In genomic region chr13:111395511-111396393, GRCh38 we compare ENCODE assay signal across 18 cellular contexts.
DNase-seq lines count a peak whose midpoint lies in the region; ATAC-seq and TF ChIP-seq lines count a peak whose summit lies in the region.
"Had no signal": no experiment of that assay in that cellular context is flagged by ENCODE, and none has a peak within 500 bp of the region (broad histone marks: within the 10 kb centered on the region; RNA-seq: fewer than 3 reads in every experiment).

No MANE protein-coding gene starts in this region.

- TF ChIP-seq POLR2A in spleen (IDR thresholded peaks at IDR 0.05), result no peak

- H3K27me3 ChIP-seq in spleen (replicated peaks in 1 of 7), result no peaks in the 10 kb centered on the region

- no peaks in the 10 kb centered on the region for H3K36me3 ChIP-seq in spleen

- H3K4me1 ChIP-seq in spleen, result no peaks in the 10 kb centered on the region

- TF ChIP-seq CTCF in natural killer cell (IDR thresholded peaks at IDR 0.05) (no peak), endothelial cell (IDR thresholded peaks at IDR 0.05; ENCODE audit: unreplicated experiment) (no peak), spleen (IDR thresholded peaks at IDR 0.05 in 8 of 11, conservative IDR thresholded peaks at IDR 0.05 in 3 of 11) (no peak)

- H3K36me3 Mint-ChIP-seq in natural killer cell, result no peaks in the 10 kb centered on the region
- H3K36me3 Mint-ChIP-seq in natural killer cell treated with Interleukin-12 subunit alpha and Interleukin-12 subunit beta and Interleukin-15 and Interleukin-18, amount 100 ng/mL, for 72 hours, result no peaks in the 10 kb centered on the region
- H3K36me3 Mint-ChIP-seq in endothelial cell (ENCODE audit: low read depth, unreplicated experiment), result peaks cover 9% of the 10 kb centered on the region

- H3K4me3 Mint-ChIP-seq in natural killer cell (no peak overlapping the region), endothelial cell (ENCODE audit: unreplicated experiment) (peak overlapping the region; percentile 2)
- no peak overlapping the region for H3K4me3 Mint-ChIP-seq in natural killer cell treated with Interleukin-12 subunit alpha and Interleukin-12 subunit beta and Interleukin-15 and Interleukin-18, amount 100 ng/mL, for 72 hours
- H3K4me3 Mint-ChIP-seq: HFFc6 had no signal

- intact Hi-C loops in natural killer cell (cut with micrococcal nuclease) (no loop called here), spleen (cut with DNase I; ENCODE audit: low total_unique reads) (no loop called here)

- H3K4me1 Mint-ChIP-seq in natural killer cell (no peaks in the 10 kb centered on the region), endothelial cell (ENCODE audit: unreplicated experiment) (no peaks in the 10 kb centered on the region)
- no peaks in the 10 kb centered on the region for H3K4me1 Mint-ChIP-seq in natural killer cell treated with Interleukin-12 subunit alpha and Interleukin-12 subunit beta and Interleukin-15 and Interleukin-18, amount 100 ng/mL, for 72 hours (ENCODE audit: low read depth in 2 of 2)

- H3K4me3 ChIP-seq in spleen, result no peak overlapping the region
- H3K4me3 ChIP-seq: K562 had no signal

- no peaks in the 10 kb centered on the region for H3K9me3 ChIP-seq in spleen

- H3K27me3 Mint-ChIP-seq in natural killer cell (ENCODE audit: low read depth in 2 of 2) (no peaks in the 10 kb centered on the region), endothelial cell (ENCODE audit: unreplicated experiment) (peaks cover 4% of the 10 kb centered on the region)
- H3K27me3 Mint-ChIP-seq in natural killer cell treated with Interleukin-12 subunit alpha and Interleukin-12 subunit beta and Interleukin-15 and Interleukin-18, amount 100 ng/mL, for 72 hours, result peaks cover 0 to 5% of the 10 kb centered on the region in 2 donors

- DNase-seq in natural killer cell, result peak; percentile 7
- DNase-seq in natural killer cell treated with Interleukin-12 subunit alpha and Interleukin-12 subunit beta and Interleukin-15 and Interleukin-18, amount 100 ng/mL, for 72 hours (ENCODE audit: low spot score), result no peak
- DNase-seq in endothelial cell (ENCODE audit: low spot score), result no peak
- peak; percentile 43 for DNase-seq in spleen
- DNase-seq in globus pallidus (ENCODE audit: low spot score), result no peak
- DNase-seq: ACHN; HFFc6; NCI-H1105; NCI-H1694; NCI-H2107; NCI-H510A; NCI-H748 treated with DMSO at 0.1 percent for 48 hours; NK-92 treated with Interleukin-12 subunit alpha and Interleukin-12 subunit beta, amount 100 ng/mL, for 24 hours; SHP77 had no signal

- H3K9me3 Mint-ChIP-seq in natural killer cell, result no peaks in the 10 kb centered on the region
- H3K9me3 Mint-ChIP-seq in natural killer cell treated with Interleukin-12 subunit alpha and Interleukin-12 subunit beta and Interleukin-15 and Interleukin-18, amount 100 ng/mL, for 72 hours, result no peaks in the 10 kb centered on the region
- H3K9me3 Mint-ChIP-seq in endothelial cell (ENCODE audit: unreplicated experiment), result no peaks in the 10 kb centered on the region

- 90 to 94% (median 92%) methylated on average over 8 to 9 of the region's 9 CpGs for WGBS in spleen, 5 donors

- H3K27ac Mint-ChIP-seq in natural killer cell (no peak overlapping the region), endothelial cell (ENCODE audit: unreplicated experiment) (no peak overlapping the region)
- no peak overlapping the region for H3K27ac Mint-ChIP-seq in natural killer cell treated with Interleukin-12 subunit alpha and Interleukin-12 subunit beta and Interleukin-15 and Interleukin-18, amount 100 ng/mL, for 72 hours
- H3K27ac Mint-ChIP-seq: HFFc6 had no signal

- no peak for ATAC-seq in natural killer cell
- no peak for ATAC-seq in natural killer cell treated with Interleukin-12 subunit alpha and Interleukin-12 subunit beta and Interleukin-15 and Interleukin-18, amount 100 ng/mL, for 72 hours
- no peak for ATAC-seq in GM21367 (IDR thresholded peaks at IDR 0.05; ENCODE audit: unreplicated experiment)
- no peak for ATAC-seq in GM19035 (IDR thresholded peaks at IDR 0.05; ENCODE audit: unreplicated experiment)
- ATAC-seq: K562 had no signal

- no peak overlapping the region for H3K27ac ChIP-seq in spleen
- H3K27ac ChIP-seq: C4-2B had no signal

Comparison
In these comparisons a context has a peak if more than half of its experiments do, and no peak if none do; other contexts are left out.
1. DNase-seq: peak in natural killer cell (single experiment) and spleen (single experiment); none in natural killer cell treated with Interleukin-12 subunit alpha and Interleukin-12 subunit beta and Interleukin-15 and Interleukin-18, amount 100 ng/mL, for 72 hours (single experiment), endothelial cell (single experiment) and globus pallidus (single experiment).